Comparison of ENCODE assay signal across 9 cellular contexts in the genomic region with DNA sequence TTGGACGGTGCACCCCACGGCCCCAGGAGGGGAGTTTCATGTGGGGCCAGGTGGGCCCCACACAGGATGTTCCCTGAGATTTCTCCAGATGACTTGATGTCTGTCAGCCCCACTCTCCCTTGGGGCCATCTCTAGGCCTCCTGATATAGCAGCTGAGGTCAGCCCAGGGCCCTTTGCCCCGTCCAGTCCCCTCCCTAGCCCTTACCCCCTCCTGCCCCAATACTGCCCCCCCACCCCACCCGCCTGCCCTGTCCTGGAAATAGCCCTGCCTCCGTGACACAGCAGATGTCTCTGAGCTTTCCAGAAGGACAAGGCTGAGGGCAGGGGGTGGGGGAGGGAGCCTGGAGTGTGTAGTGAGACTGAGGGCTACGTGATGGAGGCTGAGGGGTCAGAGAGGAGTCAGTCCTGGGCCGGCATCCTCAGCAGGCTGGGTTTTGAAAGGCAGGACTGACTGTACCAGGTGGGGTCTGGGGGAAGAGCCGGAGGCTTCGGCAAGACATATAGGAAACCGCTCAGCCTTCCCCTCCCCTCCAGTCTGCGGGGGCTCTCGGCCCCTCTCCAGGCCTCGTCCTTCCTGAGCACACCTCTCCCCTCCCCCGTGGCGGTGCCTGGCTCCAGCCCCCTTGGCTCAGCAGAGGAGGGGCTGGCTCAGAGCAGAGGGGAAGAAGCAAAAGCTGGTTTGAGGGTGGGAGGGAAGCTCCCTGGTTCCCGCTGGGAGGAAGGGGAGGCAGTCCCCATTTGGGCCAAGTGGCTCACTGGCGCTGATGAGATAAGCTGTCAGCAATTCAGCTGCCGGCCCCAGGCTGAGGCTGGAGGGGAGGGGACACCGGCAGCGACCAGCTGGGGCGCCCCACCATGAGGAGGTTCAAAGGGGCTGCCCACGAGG. TPM values are rescaled to one million over a fixed set of nuclear protein-coding genes. Genes with fewer than 3 reads are reported as not detected.
DNase-seq lines count a peak whose midpoint lies in the region; ATAC-seq, FAIRE-seq and TF ChIP-seq lines count a peak whose summit lies in the region.
"Had no signal": no experiment of that assay in that cellular context is flagged by ENCODE, and none has a peak within 500 bp of the region (broad histone marks: within the 10 kb centered on the region; RNA-seq: fewer than 3 reads in every experiment).

No MANE protein-coding gene starts in this region.

- WGBS in lower leg skin, 2 donors: 21 to 37% methylated on average over 12 to 19 of the region's 22 CpGs

- TF ChIP-seq POLR2A in gastrocnemius medialis (IDR thresholded peaks at IDR 0.05) (peak; percentile 59 to 78), lower leg skin (IDR thresholded peaks at IDR 0.05) (no peak)

- intact Hi-C loops in left ventricle myocardium inferior (cut with micrococcal nuclease) (no loop called here), gastrocnemius medialis (cut with DNase I; ENCODE audit: low total_unique reads) (loop anchor here (2.0 to 5.0 kb wide), 2 partner anchors 31 to 95 kb away; a partner anchor contains a TSS), lower leg skin (cut with DNase I; ENCODE audit: low total_unique reads) (no loop called here), CD14-positive monocyte (cut with micrococcal nuclease) (no loop called here)

- CTCF ChIA-PET in activated CD8-positive, alpha-beta memory T cell treated with anti-CD3 and anti-CD28 coated beads, Interleukin-2, amount 10 ng/mL, durations not matched to agents 7 days and 5 days (lab: Charles Lee): interaction anchor here (1.1 to 3.1 kb wide), 4 partner anchors 9 to 51 kb away, joined by 4 to 13 read pairs (median 6); no protein-coding TSS in a partner anchor

- peak overlapping the region; percentile 87; the same call in 1 of the 2 replicates for H3K9ac ChIP-seq in ES-I3 (ENCODE audit: low read depth, low read length)

- no peak overlapping the region for H3K4me3 Mint-ChIP-seq in activated CD8-positive, alpha-beta memory T cell treated with anti-CD3 and anti-CD28 coated beads, Interleukin-2, amount 10 ng/mL, durations not matched to agents 7 days and 5 days
- H3K4me3 Mint-ChIP-seq in CD14-positive monocyte: peak overlapping the region in 1 of 2 donors; percentile 71

- peaks cover 3% of the 10 kb centered on the region for H3K36me3 ChIP-seq in ES-I3 (ENCODE audit: insufficient read depth, low read length)
- peaks cover 25% of the 10 kb centered on the region for H3K36me3 ChIP-seq in left ventricle myocardium inferior
- H3K36me3 ChIP-seq in gastrocnemius medialis: peaks cover 0 to 30% of the 10 kb centered on the region in 2 donors

- FAIRE-seq in RCC 7860 (lab: Jason Lieb, UNC): no peak

- H3K36me3 Mint-ChIP-seq in activated CD8-positive, alpha-beta memory T cell treated with anti-CD3 and anti-CD28 coated beads, Interleukin-2, amount 10 ng/mL, durations not matched to agents 7 days and 5 days: no peaks in the 10 kb centered on the region
- peaks cover 0 to 3% of the 10 kb centered on the region in 2 donors for H3K36me3 Mint-ChIP-seq in CD14-positive monocyte

- H3K4me1 Mint-ChIP-seq in activated CD8-positive, alpha-beta memory T cell treated with anti-CD3 and anti-CD28 coated beads, Interleukin-2, amount 10 ng/mL, durations not matched to agents 7 days and 5 days: peaks cover 9% of the 10 kb centered on the region
- H3K4me1 Mint-ChIP-seq in CD14-positive monocyte: peaks cover 20% of the 10 kb centered on the region

- peak overlapping the region; percentile 96 for H3K27ac ChIP-seq in left ventricle myocardium inferior (replicated peaks)
- H3K27ac ChIP-seq in gastrocnemius medialis: peak overlapping the region; percentile 92 to 99 (median 98)

- no peak for TF ChIP-seq CTCF in left ventricle myocardium inferior (IDR thresholded peaks at IDR 0.05; ENCODE audit: borderline replicate concordance)
- no peak for TF ChIP-seq CTCF in gastrocnemius medialis (IDR thresholded peaks at IDR 0.05 in 4 of 5, conservative IDR thresholded peaks at IDR 0.05 in 1 of 5)
- no peak for TF ChIP-seq CTCF in lower leg skin (IDR thresholded peaks at IDR 0.05)
- TF ChIP-seq CTCF in CD14-positive monocyte (IDR thresholded peaks at IDR 0.05): no peak

- H3K9me3 ChIP-seq in ES-I3 (ENCODE audit: control insufficient read depth, insufficient read depth, low read length) (no peaks in the 10 kb centered on the region), left ventricle myocardium inferior (replicated peaks) (no peaks in the 10 kb centered on the region), gastrocnemius medialis (no peaks in the 10 kb centered on the region)

- H3K9me3 Mint-ChIP-seq in activated CD8-positive, alpha-beta memory T cell treated with anti-CD3 and anti-CD28 coated beads, Interleukin-2, amount 10 ng/mL, durations not matched to agents 7 days and 5 days (ENCODE audit: low read depth): no peaks in the 10 kb centered on the region
- H3K9me3 Mint-ChIP-seq in CD14-positive monocyte: peaks cover 0 to 18% (median 6%) of the 10 kb centered on the region in 7 donors

- H3K27ac Mint-ChIP-seq in activated CD8-positive, alpha-beta memory T cell treated with anti-CD3 and anti-CD28 coated beads, Interleukin-2, amount 10 ng/mL, durations not matched to agents 7 days and 5 days: no peak overlapping the region
- H3K27ac Mint-ChIP-seq in CD14-positive monocyte: no peak overlapping the region

- ATAC-seq in gastrocnemius medialis (peak; percentile 13 to 20), GM19455 (IDR thresholded peaks at IDR 0.05; ENCODE audit: unreplicated experiment) (no peak)
- ATAC-seq in activated CD8-positive, alpha-beta memory T cell treated with anti-CD3 and anti-CD28 coated beads, Interleukin-2, amount 10 ng/mL, durations not matched to agents 7 days and 5 days: no peak

- H3K27me3 ChIP-seq in left ventricle myocardium inferior (ENCODE audit: low read depth) (peaks cover 5% of the 10 kb centered on the region), gastrocnemius medialis (no peaks in the 10 kb centered on the region)

- peaks cover 44% of the 10 kb centered on the region for H3K27me3 Mint-ChIP-seq in activated CD8-positive, alpha-beta memory T cell treated with anti-CD3 and anti-CD28 coated beads, Interleukin-2, amount 10 ng/mL, durations not matched to agents 7 days and 5 days
- H3K27me3 Mint-ChIP-seq in CD14-positive monocyte (ENCODE audit: low read depth in 3 of 3): peaks cover 60 to 74% (median 64%) of the 10 kb centered on the region in 3 donors

- in situ Hi-C loops in gastrocnemius medialis (cut with MboI; ENCODE audit: low sequenced_read_pairs in 4 of 4): no loop called here

- peaks cover 21% of the 10 kb centered on the region for H3K4me1 ChIP-seq in ES-I3 (ENCODE audit: insufficient read depth, low read length)
- peaks cover 87% of the 10 kb centered on the region for H3K4me1 ChIP-seq in left ventricle myocardium inferior
- H3K4me1 ChIP-seq in gastrocnemius medialis: peaks cover 59 to 82% of the 10 kb centered on the region in 2 donors

- DNase-seq in RCC 7860 (ENCODE audit: low spot score) (peak; percentile 36), left ventricle myocardium inferior (peak; percentile 71), gastrocnemius medialis (peak; percentile 87 to 96), lower leg skin (ENCODE audit: low spot score in 2 of 2) (no peak), CD14-positive monocyte (ENCODE audit: low spot score) (no peak)
- no peak for DNase-seq in activated CD8-positive, alpha-beta memory T cell treated with anti-CD3 and anti-CD28 coated beads, Interleukin-2, amount 10 ng/mL, durations not matched to agents 7 days and 5 days

- H3K4me3 ChIP-seq in left ventricle myocardium inferior (peak overlapping the region; percentile 76), gastrocnemius medialis (peak overlapping the region; percentile 69 to 92 (median 84)), lower leg skin (ENCODE audit: low read depth, poor library complexity, severe bottlenecking) (no peak overlapping the region)

RNA-seq across cellular contexts. Expression of a gene that starts 2.0 kb away (rescaled TPM):
- total RNA-seq in left ventricle myocardium inferior (839 TPM), gastrocnemius medialis (1,000 to 10,000 TPM; 1,071 to 4,398 (median 2,381) TPM), lower leg skin (10 to 100 TPM in 1 of 4 donors, 1 to 10 TPM in 3; 5.0 to 11.1 (median 6.2) TPM)
- not detected for total RNA-seq in activated CD8-positive, alpha-beta memory T cell treated with anti-CD3 and anti-CD28 coated beads, Interleukin-2, amount 10 ng/mL, durations not matched to agents 7 days and 5 days
- polyA plus RNA-seq in CD14-positive monocyte: not detected

RNA-seq across cellular contexts. Expression of a gene that starts 30.4 kb away (rescaled TPM):
- total RNA-seq in left ventricle myocardium inferior: 101 TPM
- 10 to 100 TPM; 79.3 to 99.2 (median 82.3) TPM for total RNA-seq in gastrocnemius medialis
- 100 to 1,000 TPM in 3 of 4 donors, 10 to 100 TPM in 1; 71.3 to 165 (median 137) TPM for total RNA-seq in lower leg skin
- total RNA-seq in activated CD8-positive, alpha-beta memory T cell treated with anti-CD3 and anti-CD28 coated beads, Interleukin-2, amount 10 ng/mL, durations not matched to agents 7 days and 5 days: 100 to 1,000 TPM; 127 to 158 TPM
- polyA plus RNA-seq in CD14-positive monocyte: 100 to 1,000 TPM; 511 to 593 TPM

RNA-seq across cellular contexts. Expression of a gene that starts 40.5 kb away (rescaled TPM):
- total RNA-seq in left ventricle myocardium inferior (8.2 TPM), gastrocnemius medialis (10 to 100 TPM in 2 of 4 donors, 1 to 10 TPM in 1, under 1 TPM in 1; 0.61 to 15.8 (median 9.3) TPM), lower leg skin (1 to 10 TPM in 3 of 4 donors, not detected in 1; 1.4 to 2.3 (median 1.8) TPM)
- 1 to 10 TPM; 4.4 to 5.8 TPM for total RNA-seq in activated CD8-positive, alpha-beta memory T cell treated with anti-CD3 and anti-CD28 coated beads, Interleukin-2, amount 10 ng/mL, durations not matched to agents 7 days and 5 days
- polyA plus RNA-seq in CD14-positive monocyte: under 1 TPM in 1 of 2 donors, not detected in 1; 0.26 TPM

RNA-seq across cellular contexts. Expression of a gene that starts 56.6 kb away (rescaled TPM):
- total RNA-seq in left ventricle myocardium inferior (not detected), gastrocnemius medialis (not detected), lower leg skin (not detected)
- total RNA-seq in activated CD8-positive, alpha-beta memory T cell treated with anti-CD3 and anti-CD28 coated beads, Interleukin-2, amount 10 ng/mL, durations not matched to agents 7 days and 5 days: not detected
- polyA plus RNA-seq in CD14-positive monocyte: not detected
- total RNA-seq: mononuclear cell had no signal

Comparison
In these comparisons a context has a peak if more than half of its experiments do, and no peak if none do; other contexts are left out.
1. DNase-seq: peak in RCC 7860 (single experiment), left ventricle myocardium inferior (single experiment) and gastrocnemius medialis (2 of 2); none in lower leg skin (0 of 2), activated CD8-positive, alpha-beta memory T cell treated with anti-CD3 and anti-CD28 coated beads, Interleukin-2, amount 10 ng/mL, durations not matched to agents 7 days and 5 days (single experiment) and CD14-positive monocyte (single experiment).
2. ATAC-seq: peak in gastrocnemius medialis (2 of 2); none in activated CD8-positive, alpha-beta memory T cell treated with anti-CD3 and anti-CD28 coated beads, Interleukin-2, amount 10 ng/mL, durations not matched to agents 7 days and 5 days (single experiment) and GM19455 (single experiment).
3. POLR2A ChIP-seq: peak in gastrocnemius medialis (2 of 2); none in lower leg skin (0 of 2).
4. RNA of a gene that starts 2.0 kb away (total RNA-seq): 1,071 to 4,398 TPM in gastrocnemius medialis and 839 TPM in left ventricle myocardium inferior (single experiment); 5.0 to 11.1 TPM in lower leg skin and not detected in activated CD8-positive, alpha-beta memory T cell treated with anti-CD3 and anti-CD28 coated beads, Interleukin-2, amount 10 ng/mL, durations not matched to agents 7 days and 5 days; every median in the first group is over 10 times any median in the second.